Comparison of ENCODE assay signal across 21 cellular contexts in genomic region chr15:48930735-48931134, GRCh38. TPM values are rescaled to one million over a fixed set of nuclear protein-coding genes. Genes with fewer than 3 reads are reported as not detected.
"Had no signal": no experiment of that assay in that cellular context is flagged by ENCODE, and none has a peak within 500 bp of the region (broad histone marks: within the 10 kb centered on the region; RNA-seq: fewer than 3 reads in every experiment).

No MANE protein-coding gene starts in this region.

- H3K4me1 Mint-ChIP-seq: activated B cell treated with CpG ODN at 0.5 μM for 24 hours; activated naive CD4-positive, alpha-beta T cell treated with anti-CD3 and anti-CD28 coated beads, Interleukin-2, amount 10 ng/mL, durations not matched to agents 7 days and 5 days; memory B cell; T-helper 17 cell had no signal

- H3K9me3 Mint-ChIP-seq: activated B cell treated with CpG ODN at 0.5 μM for 24 hours; activated CD4-positive, alpha-beta memory T cell treated with anti-CD3 and anti-CD28 coated beads for 36 hours; activated naive CD4-positive, alpha-beta T cell treated with anti-CD3 and anti-CD28 coated beads, Interleukin-2, amount 10 ng/mL, durations not matched to agents 7 days and 5 days; memory B cell; stimulated activated naive B cell treated with anti-CD40 and anti-IgM and Interleukin-4, amounts not matched to agents 10 μg/mL and 1 μg/mL and 100 μg/mL, for 72 hours; type B pancreatic cell had no signal

- H3K27me3 Mint-ChIP-seq: type B pancreatic cell had no signal

- H3K36me3 Mint-ChIP-seq: activated CD4-positive, alpha-beta memory T cell treated with anti-CD3 and anti-CD28 coated beads for 36 hours; activated naive CD4-positive, alpha-beta T cell treated with anti-CD3 and anti-CD28 coated beads, Interleukin-2, amount 10 ng/mL, durations not matched to agents 7 days and 5 days; memory B cell; stimulated activated naive B cell treated with anti-CD40 and anti-IgM and Interleukin-4, amounts not matched to agents 10 μg/mL and 1 μg/mL and 100 μg/mL, for 72 hours; type B pancreatic cell had no signal

- H3K27ac Mint-ChIP-seq: activated B cell treated with CpG ODN at 0.5 μM for 24 hours; activated CD4-positive, alpha-beta memory T cell treated with anti-CD3 and anti-CD28 coated beads for 36 hours; activated CD8-positive, alpha-beta memory T cell treated with anti-CD3 and anti-CD28 coated beads, Interleukin-2, amount 10 ng/mL, durations not matched to agents 7 days and 5 days; activated naive CD4-positive, alpha-beta T cell treated with anti-CD3 and anti-CD28 coated beads, Interleukin-2, amount 10 ng/mL, durations not matched to agents 7 days and 5 days; memory B cell; progenitor cell of endocrine pancreas; stimulated activated naive B cell treated with anti-CD40 and anti-IgM and Interleukin-4, amounts not matched to agents 10 μg/mL and 1 μg/mL and 100 μg/mL, for 72 hours; T-helper 17 cell; type B pancreatic cell had no signal

- DNase-seq: activated B cell treated with CpG ODN at 0.5 μM for 24 hours; activated CD4-positive, alpha-beta memory T cell treated with anti-CD3 and anti-CD28 coated beads for 36 hours; activated CD4-positive, alpha-beta T cell treated with anti-CD3 and anti-CD28 coated beads for 4 hours; activated CD8-positive, alpha-beta memory T cell treated with anti-CD3 and anti-CD28 coated beads, Interleukin-2, amount 10 ng/mL, durations not matched to agents 7 days and 5 days; activated effector memory CD4-positive, alpha-beta T cell treated with anti-CD3 and anti-CD28 coated beads, Interleukin-2, amount 50 U/mL, for 16 hours; activated naive CD4-positive, alpha-beta T cell treated with anti-CD3 and anti-CD28 coated beads, Interleukin-2, amount 10 ng/mL, durations not matched to agents 7 days and 5 days; activated T-cell treated with anti-CD3 and anti-CD28 coated beads for 4 hours; cerebellar nuclear complex; cortex of kidney; heart right ventricle; islet precursor cell; left cardiac atrium; retina; sigmoid colon; stimulated activated CD4-positive, alpha-beta T cell treated with anti-CD3 and anti-CD28 coated beads, Interleukin-15, amount 100 ng/mL, for 24 hours; stimulated activated naive B cell treated with anti-CD40 and anti-IgM and Interleukin-4, amounts not matched to agents 10 μg/mL and 1 μg/mL and 100 μg/mL, for 72 hours; SW 1271; T-helper 17 cell had no signal

- H3K4me3 Mint-ChIP-seq: activated B cell treated with CpG ODN at 0.5 μM for 24 hours; activated CD4-positive, alpha-beta memory T cell treated with anti-CD3 and anti-CD28 coated beads for 36 hours; activated CD8-positive, alpha-beta memory T cell treated with anti-CD3 and anti-CD28 coated beads, Interleukin-2, amount 10 ng/mL, durations not matched to agents 7 days and 5 days; activated naive CD4-positive, alpha-beta T cell treated with anti-CD3 and anti-CD28 coated beads, Interleukin-2, amount 10 ng/mL, durations not matched to agents 7 days and 5 days; memory B cell; stimulated activated naive B cell treated with anti-CD40 and anti-IgM and Interleukin-4, amounts not matched to agents 10 μg/mL and 1 μg/mL and 100 μg/mL, for 72 hours; T-helper 17 cell; type B pancreatic cell had no signal

- ATAC-seq: activated CD8-positive, alpha-beta memory T cell treated with anti-CD3 and anti-CD28 coated beads, Interleukin-2, amount 10 ng/mL, durations not matched to agents 7 days and 5 days; heart right ventricle; left cardiac atrium; stimulated activated naive B cell treated with anti-CD40 and anti-IgM and Interleukin-4, amounts not matched to agents 10 μg/mL and 1 μg/mL and 100 μg/mL, for 72 hours; T-helper 17 cell had no signal

RNA-seq across cellular contexts. Expression of gene SHC4, which starts 33.0 kb away (rescaled TPM):
- total RNA-seq: activated B cell treated with CpG ODN at 0.5 μM for 24 hours had no signal
